Comparison of ENCODE assay signal across 11 cellular contexts in the genomic region with DNA sequence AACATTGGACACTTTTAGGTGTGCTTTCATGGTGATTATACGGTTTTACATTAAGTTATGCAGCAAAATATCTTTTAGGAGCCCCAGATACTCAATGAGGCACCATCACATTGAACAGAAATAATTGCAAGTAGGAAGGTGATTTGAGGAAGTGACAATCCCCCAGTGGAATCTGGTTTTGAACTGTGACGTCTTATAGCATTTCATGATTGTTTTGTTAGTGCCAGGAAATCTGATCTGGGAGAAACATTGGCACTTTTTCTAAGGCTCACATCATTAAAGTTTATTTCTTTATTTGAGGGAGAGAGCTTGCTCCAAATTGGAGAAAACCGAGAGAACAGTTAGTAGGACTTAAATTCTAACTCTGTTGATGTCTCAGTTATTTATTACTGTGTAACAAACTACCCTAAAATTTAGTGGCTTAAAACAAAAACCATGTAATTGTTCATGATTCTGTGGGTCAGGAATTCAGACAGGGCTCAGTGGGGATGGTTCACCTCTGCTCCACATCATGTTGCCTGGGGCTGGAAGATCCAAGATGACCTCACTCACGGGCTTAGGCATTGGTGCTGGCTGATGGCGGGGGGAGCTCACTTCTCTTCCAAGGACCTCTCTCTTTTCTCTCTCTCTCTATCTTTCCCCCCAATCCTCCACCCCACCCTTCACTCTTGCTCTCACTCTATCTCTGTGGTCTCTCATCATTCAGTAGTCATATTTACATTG.
DNase-seq lines count a peak whose midpoint lies in the region; ATAC-seq and TF ChIP-seq lines count a peak whose summit lies in the region.
"Had no signal": no experiment of that assay in that cellular context is flagged by ENCODE, and none has a peak within 500 bp of the region (broad histone marks: within the 10 kb centered on the region; RNA-seq: fewer than 3 reads in every experiment).

No MANE protein-coding gene starts in this region.

- H3K36me3 ChIP-seq in lung (ENCODE audit: control insufficient read depth in 2 of 2, insufficient read depth in 2 of 2, low read length in 2 of 2) (no peaks in the 10 kb centered on the region), aorta (ENCODE audit: control insufficient read depth in 1 of 2, insufficient read depth in 2 of 2, low read length in 1 of 2) (no peaks in the 10 kb centered on the region)

- H3K27me3 ChIP-seq in lung (ENCODE audit: control insufficient read depth, insufficient read depth), result no peaks in the 10 kb centered on the region
- H3K27me3 ChIP-seq in aorta (ENCODE audit: control insufficient read depth in 1 of 2, insufficient read depth in 2 of 2, low read length in 1 of 2), result no peaks in the 10 kb centered on the region

- intact Hi-C loops in Right ventricle myocardium superior (cut with DNase I) (loop anchor here (5.0 kb wide), 1 partner anchor 149 kb away; a partner anchor contains a TSS), cardiac septum (cut with DNase I) (no loop called here), aorta (cut with DNase I) (loop anchor here (5.0 kb wide), 2 partner anchors 144 to 149 kb away; a partner anchor contains a TSS)

- 44 to 49% methylated on average over 5 of the region's 5 CpGs for WGBS in lung, 2 donors
- 44 to 48% methylated on average over 5 of the region's 5 CpGs for WGBS in aorta, 2 donors

- no peaks in the 10 kb centered on the region for H3K9me3 ChIP-seq in lung (ENCODE audit: control insufficient read depth in 2 of 2, insufficient read depth in 1 of 2, low read length in 1 of 2)
- H3K9me3 ChIP-seq in aorta (ENCODE audit: control insufficient read depth, low read length), result no peaks in the 10 kb centered on the region

- H3K27ac ChIP-seq in coronary artery (peak overlapping the region; percentile 52 to 84), lung (ENCODE audit: low read depth in 1 of 2, low read length in 1 of 2) (peak overlapping the region; percentile 36 to 81), aorta (ENCODE audit: low read depth in 1 of 2, low read length in 2 of 2) (peak overlapping the region; percentile 42 to 49)

- H3K4me3 ChIP-seq in coronary artery, result no peak overlapping the region
- no peak overlapping the region for H3K4me3 ChIP-seq in lung
- H3K4me3 ChIP-seq in aorta (ENCODE audit: low read length in 2 of 2), result no peak overlapping the region

- TF ChIP-seq CTCF in coronary artery (IDR thresholded peaks at IDR 0.05), result no peak
- TF ChIP-seq CTCF in lung (IDR thresholded peaks at IDR 0.05; ENCODE audit: control extremely low read depth, extremely low read depth), result no peak

- ATAC-seq in Right ventricle myocardium superior (ENCODE audit: poor library complexity) (peak; percentile 37), lung (ENCODE audit: insufficient read depth, low FRiP score) (no peak), aorta (ENCODE audit: low FRiP score) (peak; percentile 8), HG03159 (IDR thresholded peaks at IDR 0.05; ENCODE audit: unreplicated experiment) (no peak), HG03565 (IDR thresholded peaks at IDR 0.05; ENCODE audit: unreplicated experiment) (no peak)
- no peak for ATAC-seq in activated CD4-positive, CD25-positive, alpha-beta regulatory T cell treated with anti-CD3 and anti-CD28 coated beads, Interleukin-2, amount 50 U/mL, for 24 hours

- DNase-seq in Right ventricle myocardium superior (no peak), cardiac septum (ENCODE audit: low spot score) (no peak), coronary artery (ENCODE audit: low spot score) (no peak), lung (ENCODE audit: low spot score) (no peak), aorta (no peak)
- DNase-seq: activated CD4-positive, alpha-beta T cell treated with anti-CD3 and anti-CD28 coated beads, Interleukin-2, amount 10 ng/mL, durations not matched to agents 24 days and 14 days; central memory CD4-positive, alpha-beta T cell; NCI-H526 treated with DMSO at 0.1 percent for 48 hours had no signal

- peaks cover 4 to 7% of the 10 kb centered on the region in 2 donors for H3K4me1 ChIP-seq in lung (ENCODE audit: control insufficient read depth in 2 of 2, insufficient read depth in 2 of 2, low read length in 2 of 2)
- H3K4me1 ChIP-seq in aorta (ENCODE audit: control insufficient read depth in 1 of 2, insufficient read depth in 2 of 2, low read length in 2 of 2), result peaks cover 0 to 4% of the 10 kb centered on the region in 2 donors

Comparison
In these comparisons a context has a peak if more than half of its experiments do, and no peak if none do; other contexts are left out.
1. ATAC-seq: peak in Right ventricle myocardium superior (single experiment) and aorta (single experiment); none in lung (single experiment), HG03159 (single experiment), activated CD4-positive, CD25-positive, alpha-beta regulatory T cell treated with anti-CD3 and anti-CD28 coated beads, Interleukin-2, amount 50 U/mL, for 24 hours (0 of 2) and HG03565 (single experiment).
2. Peak in every context shown above with its lines, with median percentiles within 50 percentile points of each other: H3K27ac ChIP-seq.